Comparison of ENCODE assay signal across 21 cellular contexts in genomic region chr2:205857532-205857931, GRCh38.
A peak's percentile ranks its signal among the peaks of the same experiment; 100 is the strongest.
DNase-seq lines count a peak whose midpoint lies in the region; ATAC-seq and FAIRE-seq lines count a peak whose summit lies in the region.
"Had no signal": no experiment of that assay in that cellular context is flagged by ENCODE, and none has a peak within 500 bp of the region (broad histone marks: within the 10 kb centered on the region; RNA-seq: fewer than 3 reads in every experiment).

No MANE protein-coding gene starts in this region.

- no peak for FAIRE-seq in frontal cortex (lab: Jason Lieb, UNC)
- FAIRE-seq: GM12892, islet of Langerhans, small intestine had no signal

- intact Hi-C loops in cardiac septum (cut with DNase I), result no loop called here

- DNase-seq in cardiac septum (ENCODE audit: low spot score), result no peak
- DNase-seq in frontal cortex (ENCODE audit: low spot score in 2 of 2), result no peak
- DNase-seq: activated CD4-positive, alpha-beta T cell treated with anti-CD3 and anti-CD28 coated beads, Interleukin-2, amount 50 U/mL, for 1 hour; activated naive CD8-positive, alpha-beta T cell treated with anti-CD3 and anti-CD28 coated beads for 36 hours; COR-L47; esophagus squamous epithelium; heart left ventricle; Karpas-422; mammary epithelial cell; natural killer cell; NCI-H1105 treated with DMSO at 0.1 percent for 48 hours; small intestine; stimulated activated CD4-positive, alpha-beta T cell treated with anti-CD3 and anti-CD28 coated beads, Interleukin-4, amount 100 ng/mL, for 4 hours had no signal

- ATAC-seq in GM18520 (IDR thresholded peaks at IDR 0.05; ENCODE audit: unreplicated experiment) (peak; percentile 39), GM21390 (IDR thresholded peaks at IDR 0.05; ENCODE audit: unreplicated experiment) (peak; percentile 58), HG02870 (IDR thresholded peaks at IDR 0.05; ENCODE audit: unreplicated experiment) (peak; percentile 81), HG03565 (IDR thresholded peaks at IDR 0.05; ENCODE audit: unreplicated experiment) (peak; percentile 84), HG03108 (IDR thresholded peaks at IDR 0.05; ENCODE audit: unreplicated experiment) (no peak), HG03095 (IDR thresholded peaks at IDR 0.05; ENCODE audit: unreplicated experiment) (no peak)
- ATAC-seq: heart left ventricle, natural killer cell had no signal

Comparison
In these comparisons a context has a peak if more than half of its experiments do, and no peak if none do; other contexts are left out.
1. ATAC-seq: peak in GM18520 (single experiment), GM21390 (single experiment), HG02870 (single experiment) and HG03565 (single experiment); none in HG03108 (single experiment) and HG03095 (single experiment).